Comparison of ENCODE assay signal across 10 cellular contexts in the genomic region with DNA sequence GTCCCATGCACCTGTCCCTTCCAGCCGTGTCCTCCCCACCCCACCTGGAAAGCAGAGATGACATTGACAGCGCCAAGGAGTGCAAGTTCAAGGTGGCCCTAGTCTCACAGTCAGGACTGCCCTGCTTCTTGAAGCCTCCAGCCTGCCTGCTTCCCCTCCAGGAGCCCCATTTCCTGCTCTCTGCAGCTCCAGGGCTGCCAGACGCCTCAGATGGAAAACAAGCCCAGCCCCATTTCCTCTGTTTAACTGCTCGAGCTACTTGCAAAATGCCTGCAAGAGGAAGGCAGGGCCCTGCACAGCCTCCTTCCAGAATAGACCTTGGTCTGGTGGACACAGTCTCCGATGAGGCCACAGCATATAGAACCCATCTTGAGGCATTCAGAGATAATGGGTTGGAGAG. TPM values are rescaled to one million over a fixed set of nuclear protein-coding genes. Genes with fewer than 3 reads are reported as not detected.
DNase-seq lines count a peak whose midpoint lies in the region; ATAC-seq lines count a peak whose summit lies in the region.
"Had no signal": no experiment of that assay in that cellular context is flagged by ENCODE, and none has a peak within 500 bp of the region (broad histone marks: within the 10 kb centered on the region; RNA-seq: fewer than 3 reads in every experiment).

No MANE protein-coding gene starts in this region.

- CTCF ChIA-PET in activated CD4-positive, alpha-beta T cell treated with anti-CD3 and anti-CD28 coated beads for 36 hours (lab: Charles Lee), result interaction anchor here (0.5 to 13.2 kb wide), 5 partner anchors 10 to 1502 kb away, joined by 3 to 139 read pairs (median 4); no protein-coding TSS in a partner anchor

- H3K9me3 Mint-ChIP-seq in activated CD4-positive, alpha-beta T cell treated with anti-CD3 and anti-CD28 coated beads for 36 hours (ENCODE audit: low read depth), result no peaks in the 10 kb centered on the region
- no peaks in the 10 kb centered on the region for H3K9me3 Mint-ChIP-seq in naive thymus-derived CD8-positive, alpha-beta T cell

- ATAC-seq in activated CD4-positive, alpha-beta T cell treated with anti-CD3 and anti-CD28 coated beads for 36 hours, result no peak
- ATAC-seq in naive thymus-derived CD8-positive, alpha-beta T cell, result peak; percentile 21 to 28
- no peak for ATAC-seq in HG03095 (IDR thresholded peaks at IDR 0.05; ENCODE audit: unreplicated experiment)
- ATAC-seq in GM21423 (IDR thresholded peaks at IDR 0.05; ENCODE audit: unreplicated experiment), result no peak

- H3K4me1 Mint-ChIP-seq in activated CD4-positive, alpha-beta T cell treated with anti-CD3 and anti-CD28 coated beads for 36 hours, result peaks cover 73% of the 10 kb centered on the region
- H3K4me1 Mint-ChIP-seq in naive thymus-derived CD8-positive, alpha-beta T cell, result peaks cover 50 to 89% (median 78%) of the 10 kb centered on the region in 4 donors

- intact Hi-C loops in activated CD4-positive, alpha-beta T cell treated with anti-CD3 and anti-CD28 coated beads for 36 hours (cut with DNase I, micrococcal nuclease), result loop anchor here in 1 of 2 experiments (10.0 kb wide), 1 partner anchor 1083 kb away; a partner anchor contains a TSS

- DNase-seq in activated CD4-positive, alpha-beta T cell treated with anti-CD3 and anti-CD28 coated beads for 36 hours, result peak; percentile 43
- no peak for DNase-seq in activated CD4-positive, alpha-beta T cell treated with anti-CD3 and anti-CD28 coated beads, Interleukin-2, amount 50 U/mL, for 4 hours
- DNase-seq in MV-4-11 (lab: John Stamatoyannopoulos, UW) (peak; percentile 74), dermis blood vessel endothelial cell (peak; percentile 79), glomerular visceral epithelial cell (ENCODE audit: extremely low spot score) (no peak)
- DNase-seq in naive thymus-derived CD8-positive, alpha-beta T cell, result no peak
- DNase-seq: NCI-H510A treated with DMSO at 0.1 percent for 48 hours had no signal

- H3K27ac Mint-ChIP-seq in activated CD4-positive, alpha-beta T cell treated with anti-CD3 and anti-CD28 coated beads for 36 hours, result peak overlapping the region; percentile 48
- peak overlapping the region; percentile 47 to 90 (median 82) for H3K27ac Mint-ChIP-seq in naive thymus-derived CD8-positive, alpha-beta T cell

- no peaks in the 10 kb centered on the region for H3K36me3 Mint-ChIP-seq in activated CD4-positive, alpha-beta T cell treated with anti-CD3 and anti-CD28 coated beads for 36 hours (ENCODE audit: low read depth)
- H3K36me3 Mint-ChIP-seq in naive thymus-derived CD8-positive, alpha-beta T cell, result peaks cover 0 to 2% (median 0%) of the 10 kb centered on the region in 3 donors

- POLR2A ChIA-PET in activated CD4-positive, alpha-beta T cell treated with anti-CD3 and anti-CD28 coated beads for 36 hours (lab: Charles Lee), result no interaction called here
- POLR2A ChIA-PET in naive thymus-derived CD8-positive, alpha-beta T cell (lab: Charles Lee), result interaction anchor here (2.2 to 15.9 kb wide), 4 partner anchors 10 to 31 kb away, joined by 4 to 303 read pairs (median 158); no protein-coding TSS in a partner anchor

- no peaks in the 10 kb centered on the region for H3K27me3 Mint-ChIP-seq in activated CD4-positive, alpha-beta T cell treated with anti-CD3 and anti-CD28 coated beads for 36 hours
- no peaks in the 10 kb centered on the region for H3K27me3 Mint-ChIP-seq in naive thymus-derived CD8-positive, alpha-beta T cell

- no peak overlapping the region for H3K4me3 Mint-ChIP-seq in activated CD4-positive, alpha-beta T cell treated with anti-CD3 and anti-CD28 coated beads for 36 hours
- peak overlapping the region in 7 of 10 donors; percentile 7 to 69 (median 39) for H3K4me3 Mint-ChIP-seq in naive thymus-derived CD8-positive, alpha-beta T cell

RNA-seq across cellular contexts. Expression of a gene that starts 5.0 kb away (rescaled TPM):
- 100 to 1,000 TPM in 1 of 2 experiments, 10 to 100 TPM in 1; 87.6 to 101 TPM for total RNA-seq in activated CD4-positive, alpha-beta T cell treated with anti-CD3 and anti-CD28 coated beads for 36 hours
- 79.8 and 86.2 TPM in 2 replicates for total RNA-seq in dermis blood vessel endothelial cell
- 100 to 1,000 TPM; 234 to 243 TPM for total RNA-seq in naive thymus-derived CD8-positive, alpha-beta T cell
- 10 to 100 TPM; 47.1 to 71.0 (median 52.5) TPM for polyA plus RNA-seq in naive thymus-derived CD8-positive, alpha-beta T cell

RNA-seq across cellular contexts. Expression of a gene that starts 39.2 kb away (rescaled TPM):
- 1 to 10 TPM; 3.0 to 6.7 TPM for total RNA-seq in activated CD4-positive, alpha-beta T cell treated with anti-CD3 and anti-CD28 coated beads for 36 hours
- 46.1 and 59.6 TPM in 2 replicates for total RNA-seq in dermis blood vessel endothelial cell
- total RNA-seq in naive thymus-derived CD8-positive, alpha-beta T cell, result 1 to 10 TPM; 7.2 to 8.0 TPM
- under 1 TPM in 1 of 3 donors, not detected in 2; 0.52 TPM for polyA plus RNA-seq in naive thymus-derived CD8-positive, alpha-beta T cell

RNA-seq across cellular contexts. Expression of a gene that starts 49.3 kb away (rescaled TPM):
- under 1 TPM in 1 of 2 experiments, not detected in 1; 0.19 TPM for total RNA-seq in activated CD4-positive, alpha-beta T cell treated with anti-CD3 and anti-CD28 coated beads for 36 hours
- 0.09 and 0.17 TPM in 2 replicates for total RNA-seq in dermis blood vessel endothelial cell
- total RNA-seq in naive thymus-derived CD8-positive, alpha-beta T cell, result under 1 TPM; 0.25 to 0.73 TPM
- under 1 TPM in 2 of 3 donors, not detected in 1; 0.16 to 0.18 TPM for polyA plus RNA-seq in naive thymus-derived CD8-positive, alpha-beta T cell
- total RNA-seq: skeletal muscle tissue had no signal

Comparison
In these comparisons a context has a peak if more than half of its experiments do, and no peak if none do; other contexts are left out.
1. DNase-seq: peak in activated CD4-positive, alpha-beta T cell treated with anti-CD3 and anti-CD28 coated beads for 36 hours (single experiment), MV-4-11 (single experiment) and dermis blood vessel endothelial cell (single experiment); none in activated CD4-positive, alpha-beta T cell treated with anti-CD3 and anti-CD28 coated beads, Interleukin-2, amount 50 U/mL, for 4 hours (0 of 2), naive thymus-derived CD8-positive, alpha-beta T cell (0 of 10) and glomerular visceral epithelial cell (single experiment).
2. ATAC-seq: peak in naive thymus-derived CD8-positive, alpha-beta T cell (2 of 2); none in activated CD4-positive, alpha-beta T cell treated with anti-CD3 and anti-CD28 coated beads for 36 hours (single experiment), HG03095 (single experiment) and GM21423 (single experiment).